8 cellular contexts compared by ENCODE assay signal in genomic region chr17:7572338-7572587, GRCh38. TPM values are rescaled to one million over a fixed set of nuclear protein-coding genes. Genes with fewer than 3 reads are reported as not detected.
A peak's percentile ranks its signal among the peaks of the same experiment; 100 is the strongest.
DNase-seq lines count a peak whose midpoint lies in the region; ATAC-seq, FAIRE-seq and TF ChIP-seq lines count a peak whose summit lies in the region.

No MANE protein-coding gene starts in this region.

- H3K4me1 ChIP-seq in A673 (ENCODE audit: insufficient read depth, low read length, poor library complexity, severe bottlenecking) (peaks cover 24% of the 10 kb centered on the region), thymus (ENCODE audit: control insufficient read depth, insufficient read depth, low read length) (peaks cover 8% of the 10 kb centered on the region)

- H3K4me3 Mint-ChIP-seq in activated CD8-positive, alpha-beta T cell treated with anti-CD3 and anti-CD28 coated beads, Interleukin-2, amount 10 ng/mL, durations not matched to agents 7 days and 5 days: peak overlapping the region; percentile 93
- peak overlapping the region; percentile 87 to 99 (median 96) for H3K4me3 Mint-ChIP-seq in immature natural killer cell

- peak; percentile 88 for ATAC-seq in activated CD8-positive, alpha-beta T cell treated with anti-CD3 and anti-CD28 coated beads, Interleukin-2, amount 10 ng/mL, durations not matched to agents 7 days and 5 days
- no peak for ATAC-seq in HG02623 (IDR thresholded peaks at IDR 0.05; ENCODE audit: unreplicated experiment)
- no peak for ATAC-seq in HG02642 (IDR thresholded peaks at IDR 0.05; ENCODE audit: poor library complexity, unreplicated experiment)

- POLR2A ChIA-PET in A673 (lab: Charles Lee; ENCODE audit: low non-redundant PET): no interaction called here
- POLR2A ChIA-PET in activated CD8-positive, alpha-beta T cell treated with anti-CD3 and anti-CD28 coated beads, Interleukin-2, amount 10 ng/mL, durations not matched to agents 7 days and 5 days (lab: Charles Lee): interaction anchor here (1.1 to 7.4 kb wide), 8 partner anchors 9 to 235 kb away, joined by 3 to 105 read pairs (median 4); partner anchors contain the start of genes ACAP1, CD68, MPDU1 and SENP3

- peak overlapping the region; percentile 100 for H3K27ac Mint-ChIP-seq in activated CD8-positive, alpha-beta T cell treated with anti-CD3 and anti-CD28 coated beads, Interleukin-2, amount 10 ng/mL, durations not matched to agents 7 days and 5 days
- peak overlapping the region; percentile 96 to 100 (median 99) for H3K27ac Mint-ChIP-seq in immature natural killer cell

- peaks cover 73% of the 10 kb centered on the region for H3K36me3 Mint-ChIP-seq in activated CD8-positive, alpha-beta T cell treated with anti-CD3 and anti-CD28 coated beads, Interleukin-2, amount 10 ng/mL, durations not matched to agents 7 days and 5 days (ENCODE audit: low read depth)
- peaks cover 31 to 51% (median 45%) of the 10 kb centered on the region in 3 donors for H3K36me3 Mint-ChIP-seq in immature natural killer cell

- no peak for TF ChIP-seq CTCF in A673 (conservative IDR thresholded peaks at IDR 0.05; ENCODE audit: low read depth, low read length)

- H3K27me3 ChIP-seq in A673 (replicated peaks; ENCODE audit: insufficient read depth, low read depth, low read length, poor library complexity) (no peaks in the 10 kb centered on the region), thymus (ENCODE audit: control insufficient read depth, insufficient read depth) (no peaks in the 10 kb centered on the region)

- H3K36me3 ChIP-seq in A673 (ENCODE audit: insufficient read depth, low read length, poor library complexity, severe bottlenecking) (peaks cover 67% of the 10 kb centered on the region), thymus (ENCODE audit: control insufficient read depth, insufficient read depth) (peaks cover 48% of the 10 kb centered on the region)

- peak; percentile 40; the same call in 1 of the 2 replicates for TF ChIP-seq POLR2A in H54 (IDR thresholded peaks at IDR 0.05; ENCODE audit: low read depth, low read length)

- no peak for FAIRE-seq in H54 (lab: Jason Lieb, UNC)

- H3K4me3 ChIP-seq in A673 (ENCODE audit: low read depth, low read length, poor library complexity, severe bottlenecking) (peak overlapping the region; percentile 95), thymus (ENCODE audit: low read length) (peak overlapping the region; percentile 59)

- no peak for DNase-seq in A673 (ENCODE audit: low spot score)
- no peak for DNase-seq in H54 (ENCODE audit: insufficient read length, low spot score)
- peak; percentile 100 for DNase-seq in activated CD8-positive, alpha-beta T cell treated with anti-CD3 and anti-CD28 coated beads, Interleukin-2, amount 10 ng/mL, durations not matched to agents 7 days and 5 days
- DNase-seq in immature natural killer cell: no peak
- DNase-seq in NK-92 treated with Interleukin-12 subunit alpha and Interleukin-12 subunit beta, amount 100 ng/mL, for 24 hours (lab: John Stamatoyannopoulos, UW): no peak

- H3K9me3 Mint-ChIP-seq in activated CD8-positive, alpha-beta T cell treated with anti-CD3 and anti-CD28 coated beads, Interleukin-2, amount 10 ng/mL, durations not matched to agents 7 days and 5 days (ENCODE audit: insufficient read depth): no peaks in the 10 kb centered on the region
- H3K9me3 Mint-ChIP-seq in immature natural killer cell: peaks cover 0 to 1% (median 0%) of the 10 kb centered on the region in 6 donors

- H3K27me3 Mint-ChIP-seq in activated CD8-positive, alpha-beta T cell treated with anti-CD3 and anti-CD28 coated beads, Interleukin-2, amount 10 ng/mL, durations not matched to agents 7 days and 5 days (ENCODE audit: low read depth): no peaks in the 10 kb centered on the region
- peaks cover 31 to 46% (median 36%) of the 10 kb centered on the region in 3 donors for H3K27me3 Mint-ChIP-seq in immature natural killer cell (ENCODE audit: low read depth in 3 of 3)

- peaks cover 57% of the 10 kb centered on the region for H3K4me1 Mint-ChIP-seq in activated CD8-positive, alpha-beta T cell treated with anti-CD3 and anti-CD28 coated beads, Interleukin-2, amount 10 ng/mL, durations not matched to agents 7 days and 5 days (ENCODE audit: low read depth)
- H3K4me1 Mint-ChIP-seq in immature natural killer cell: peaks cover 45 to 51% of the 10 kb centered on the region in 2 donors

- H3K27ac ChIP-seq in A673 (ENCODE audit: low read depth, low read length, poor library complexity, severe bottlenecking) (peak overlapping the region; percentile 75), thymus (ENCODE audit: low read depth) (peak overlapping the region; percentile 72)

- intact Hi-C loops in A673 (cut with micrococcal nuclease; ENCODE audit: unreplicated experiment): no loop called here

- no TSS peak for BruUV-seq in A673 (replicated peaks; lab: Mats Ljungman, UMichigan)

- H3K9me3 ChIP-seq in A673 (ENCODE audit: low read depth, low read length, poor library complexity, severe bottlenecking) (no peaks in the 10 kb centered on the region), thymus (ENCODE audit: control insufficient read depth) (no peaks in the 10 kb centered on the region)

- CTCF ChIA-PET in A673 (lab: Charles Lee): interaction anchor here (0.6 kb wide), 1 partner anchor 17 kb away, joined by 3 read pairs; no protein-coding TSS in a partner anchor
- CTCF ChIA-PET in activated CD8-positive, alpha-beta T cell treated with anti-CD3 and anti-CD28 coated beads, Interleukin-2, amount 10 ng/mL, durations not matched to agents 7 days and 5 days (lab: Charles Lee): interaction anchor here (1.0 to 7.6 kb wide), 4 partner anchors 11 to 136 kb away, joined by 3 to 43 read pairs (median 7); partner anchors contain the start of genes SENP3, TP53 and WRAP53

- under 1% methylated on average over 11 of the region's 11 CpGs for WGBS in thymus

RNA-seq across cellular contexts. Expression of gene CD68, which starts 7.2 kb away (rescaled TPM):
- total RNA-seq in A673 (2021): 1.6 and 1.8 TPM in 2 replicates
- total RNA-seq in activated CD8-positive, alpha-beta T cell treated with anti-CD3 and anti-CD28 coated beads, Interleukin-2, amount 10 ng/mL, durations not matched to agents 7 days and 5 days: 10 to 100 TPM in 1 of 2 experiments, 1 to 10 TPM in 1; 9.4 to 10.7 TPM
- 1 to 10 TPM; 1.9 to 6.5 (median 6.1) TPM for polyA plus RNA-seq in immature natural killer cell
- polyA plus RNA-seq in thymus: 124 TPM

RNA-seq across cellular contexts. Expression of gene SENP3, which starts 10.5 kb away (rescaled TPM):
- total RNA-seq in A673 (2021): 113 and 122 TPM in 2 replicates
- 10 to 100 TPM; 54.4 to 62.0 TPM for total RNA-seq in activated CD8-positive, alpha-beta T cell treated with anti-CD3 and anti-CD28 coated beads, Interleukin-2, amount 10 ng/mL, durations not matched to agents 7 days and 5 days
- polyA plus RNA-seq in immature natural killer cell (10 to 100 TPM; 17.5 to 19.4 (median 19.0) TPM), thymus (44.7 TPM)

RNA-seq across cellular contexts. Expression of gene MPDU1, which starts 11.4 kb away (rescaled TPM):
- total RNA-seq in A673 (2021): 133 and 149 TPM in 2 replicates
- 10 to 100 TPM; 69.0 to 70.4 TPM for total RNA-seq in activated CD8-positive, alpha-beta T cell treated with anti-CD3 and anti-CD28 coated beads, Interleukin-2, amount 10 ng/mL, durations not matched to agents 7 days and 5 days
- polyA plus RNA-seq in immature natural killer cell: 10 to 100 TPM; 31.6 to 44.0 (median 41.6) TPM
- 48.0 TPM for polyA plus RNA-seq in thymus

RNA-seq across cellular contexts. Expression of gene TNFSF13, which starts 13.7 kb away (rescaled TPM):
- 0.69 and 0.74 TPM in 2 replicates for total RNA-seq in A673 (2021)
- total RNA-seq in activated CD8-positive, alpha-beta T cell treated with anti-CD3 and anti-CD28 coated beads, Interleukin-2, amount 10 ng/mL, durations not matched to agents 7 days and 5 days: 1 to 10 TPM; 8.0 to 9.0 TPM
- polyA plus RNA-seq in immature natural killer cell: 1 to 10 TPM; 1.4 to 6.1 (median 5.3) TPM
- polyA plus RNA-seq in thymus: 19.6 TPM

RNA-seq across cellular contexts. Expression of gene SOX15, which starts 17.6 kb away (rescaled TPM):
- 0.87 and 1.3 TPM in 2 replicates for total RNA-seq in A673 (2021)
- total RNA-seq in activated CD8-positive, alpha-beta T cell treated with anti-CD3 and anti-CD28 coated beads, Interleukin-2, amount 10 ng/mL, durations not matched to agents 7 days and 5 days: under 1 TPM; 0.29 to 0.34 TPM
- polyA plus RNA-seq in immature natural killer cell (not detected), thymus (5.2 TPM)
